Comparison of ENCODE assay signal across 8 cellular contexts in the genomic region with DNA sequence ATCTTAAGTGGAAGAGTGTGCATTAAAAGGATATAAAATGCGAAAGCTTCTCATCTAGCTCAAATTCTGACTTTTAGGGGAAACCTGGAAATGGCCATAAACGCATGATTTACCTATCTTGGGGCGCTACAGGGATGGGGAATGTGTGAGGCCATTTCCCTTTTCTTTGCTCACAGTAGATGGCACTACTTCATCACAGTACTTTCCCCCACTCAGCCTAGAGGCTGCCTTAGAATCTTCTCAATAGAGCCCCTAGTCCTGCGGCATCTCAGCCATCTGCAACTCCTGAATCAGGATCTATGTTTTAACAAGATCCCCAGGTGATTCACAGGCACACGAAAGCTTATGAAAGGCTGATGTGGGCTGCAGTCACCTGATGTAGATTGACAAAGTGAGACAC.
DNase-seq lines count a peak whose midpoint lies in the region; ATAC-seq and TF ChIP-seq lines count a peak whose summit lies in the region.

No MANE protein-coding gene starts in this region.

- TF ChIP-seq CTCF in AG09309 (IDR thresholded peaks at IDR 0.05; ENCODE audit: control insufficient read depth, insufficient read depth, low read depth, low read length, missing control alignments): peak; percentile 71

- no peak overlapping the region for H4K91ac ChIP-seq in mesenchymal stem cell (ENCODE audit: low read length)

- H2AFZ ChIP-seq in mesenchymal stem cell (ENCODE audit: low read depth, low read length): no peak overlapping the region

- no peak overlapping the region for H4K8ac ChIP-seq in mesenchymal stem cell (ENCODE audit: low read length)

- H3K23ac ChIP-seq in mesenchymal stem cell (ENCODE audit: low read length in 2 of 2): no peak overlapping the region

- no peak overlapping the region for H3K4me3 ChIP-seq in AG09309 (ENCODE audit: control insufficient read depth, low read depth, low read length)
- H3K4me3 ChIP-seq in mesenchymal stem cell (ENCODE audit: insufficient read depth in 1 of 2, low read depth in 1 of 2, low read length in 2 of 2): no peak overlapping the region

- peak overlapping the region; percentile 54 for H3K9ac ChIP-seq in mesenchymal stem cell (ENCODE audit: low read length)

- peak; percentile 68 for ATAC-seq in GM19043 (IDR thresholded peaks at IDR 0.05; ENCODE audit: low read depth, unreplicated experiment)
- no peak for ATAC-seq in GM21576 (IDR thresholded peaks at IDR 0.05; ENCODE audit: unreplicated experiment)
- ATAC-seq in GM21381 (IDR thresholded peaks at IDR 0.05; ENCODE audit: unreplicated experiment): no peak

- no peak overlapping the region for H3K4me2 ChIP-seq in mesenchymal stem cell (ENCODE audit: low read length, poor library complexity, severe bottlenecking)

- no peak overlapping the region for H2AK5ac ChIP-seq in mesenchymal stem cell (ENCODE audit: low read length, severe bottlenecking)

- DNase-seq in AG09309 (ENCODE audit: low read depth) (no peak), NCI-H460 (ENCODE audit: extremely low read depth, low read depth) (peak; percentile 38), cerebellum (ENCODE audit: low spot score) (peak; percentile 62), mesenchymal stem cell (peak; percentile 68), NCI-H1930 (lab: John Stamatoyannopoulos, UW) (no peak)

- no peak overlapping the region for H3K14ac ChIP-seq in mesenchymal stem cell (ENCODE audit: low read length in 2 of 2)

- H3K79me1 ChIP-seq in mesenchymal stem cell (replicated peaks; ENCODE audit: low read length, poor library complexity, severe bottlenecking): peaks cover 25% of the 10 kb centered on the region

- no peak overlapping the region for H3K18ac ChIP-seq in mesenchymal stem cell (ENCODE audit: low read depth in 1 of 2, low read length in 2 of 2)

- no peak overlapping the region for H2BK15ac ChIP-seq in mesenchymal stem cell (ENCODE audit: low read depth, poor library complexity, severe bottlenecking)

- no peaks in the 10 kb centered on the region for H3K9me3 ChIP-seq in mesenchymal stem cell (ENCODE audit: control insufficient read depth, low read length)

- no peaks in the 10 kb centered on the region for H3K36me3 ChIP-seq in mesenchymal stem cell (ENCODE audit: control insufficient read depth in 1 of 2, insufficient read depth in 2 of 2, low read depth in 1 of 2, low read length in 2 of 2)

- H2BK5ac ChIP-seq in mesenchymal stem cell (ENCODE audit: low read depth, low read length, poor library complexity, severe bottlenecking): no peak overlapping the region

- no peaks in the 10 kb centered on the region for H3K27me3 ChIP-seq in mesenchymal stem cell (ENCODE audit: control insufficient read depth in 1 of 2, insufficient read depth in 1 of 2, low read length in 2 of 2)

- peaks cover 15% of the 10 kb centered on the region for H3K4me1 ChIP-seq in mesenchymal stem cell (ENCODE audit: control insufficient read depth, insufficient read depth, low read depth, low read length)

- no peak overlapping the region for H3K4ac ChIP-seq in mesenchymal stem cell (ENCODE audit: low read depth in 1 of 2, low read length in 2 of 2)

- H3K27ac ChIP-seq in mesenchymal stem cell (ENCODE audit: low read length, poor library complexity, severe bottlenecking): no peak overlapping the region

- no peak overlapping the region for H2BK120ac ChIP-seq in mesenchymal stem cell (ENCODE audit: low read depth, low read length)

- 66% methylated on average over 5 of the region's 5 CpGs for WGBS in mesenchymal stem cell

- H2BK12ac ChIP-seq in mesenchymal stem cell (ENCODE audit: low read length in 2 of 2): peak overlapping the region in 1 of 2 experiments; percentile 29

Comparison
In these comparisons a context has a peak if more than half of its experiments do, and no peak if none do; other contexts are left out.
1. DNase-seq: peak in NCI-H460 (single experiment), cerebellum (single experiment) and mesenchymal stem cell (single experiment); none in AG09309 (single experiment) and NCI-H1930 (0 of 2).